Comparison of ENCODE assay signal across 22 cellular contexts in genomic region chr7:69996132-69996531, GRCh38.
"Had no signal": no experiment of that assay in that cellular context is flagged by ENCODE, and none has a peak within 500 bp of the region (broad histone marks: within the 10 kb centered on the region; RNA-seq: fewer than 3 reads in every experiment).

No MANE protein-coding gene starts in this region.

- H3K9me3 Mint-ChIP-seq: naive thymus-derived CD8-positive, alpha-beta T cell; neural progenitor cell had no signal

- H3K9me3 ChIP-seq: colonic mucosa, esophagus squamous epithelium, gastroesophageal sphincter, mucosa of descending colon, pancreas, prostate gland, stomach, thoracic aorta, transverse colon had no signal

- H3K4me3 Mint-ChIP-seq: naive thymus-derived CD8-positive, alpha-beta T cell; neural progenitor cell had no signal

- H3K36me3 ChIP-seq: colonic mucosa, esophagus squamous epithelium, gastroesophageal sphincter, neural progenitor cell, pancreas, prostate gland, stomach, thoracic aorta, transverse colon had no signal

- H3K4me3 ChIP-seq: colonic mucosa, esophagus squamous epithelium, gastroesophageal sphincter, hepatocyte, mucosa of descending colon, neural progenitor cell, pancreas, prostate gland, stomach, thoracic aorta, transverse colon had no signal

- ATAC-seq: gastroesophageal sphincter; left colon; mucosa of descending colon; naive thymus-derived CD8-positive, alpha-beta T cell had no signal

- H3K36me3 Mint-ChIP-seq: naive thymus-derived CD8-positive, alpha-beta T cell; neural progenitor cell had no signal

- H3K27ac Mint-ChIP-seq: neural progenitor cell had no signal

- H3K27me3 ChIP-seq: colonic mucosa, esophagus squamous epithelium, gastroesophageal sphincter, hepatocyte, neural progenitor cell, pancreas, stomach, transverse colon had no signal

- H3K4me1 Mint-ChIP-seq: neural progenitor cell had no signal

- FAIRE-seq: kidney, pancreas, small intestine had no signal

- H3K27ac ChIP-seq: colonic mucosa, esophagus squamous epithelium, gastroesophageal sphincter, hepatocyte, neural progenitor cell, prostate gland, stomach, thoracic aorta, transverse colon had no signal

- H3K27me3 Mint-ChIP-seq: naive thymus-derived CD8-positive, alpha-beta T cell had no signal

- H3K4me1 ChIP-seq: colonic mucosa, esophagus squamous epithelium, neural progenitor cell, prostate gland, transverse colon had no signal

- DNase-seq: colonic mucosa; dermis blood vessel endothelial cell; esophagus squamous epithelium; foreskin fibroblast; kidney; left colon; mammary epithelial cell; mucosa of descending colon; naive thymus-derived CD8-positive, alpha-beta T cell; nucleus accumbens; pancreas; small intestine; stimulated activated CD4-positive, alpha-beta T cell treated with anti-CD3 and anti-CD28 coated beads, Interleukin-12 subunit alpha, Interleukin-12 subunit beta, amount 100 ng/mL, for 4 hours; stimulated activated naive CD4-positive, alpha-beta T cell; stomach; substantia nigra; transverse colon had no signal
